ENCODE assay signal across 8 cellular contexts in genomic region chr20:34301587-34302311, GRCh38. TPM values are rescaled to one million over a fixed set of nuclear protein-coding genes. Genes with fewer than 3 reads are reported as not detected.
A peak's percentile ranks its signal among the peaks of the same experiment; 100 is the strongest.
DNase-seq lines count a peak whose midpoint lies in the region; ATAC-seq and TF ChIP-seq lines count a peak whose summit lies in the region.

No MANE protein-coding gene starts in this region.

- H3K27ac Mint-ChIP-seq in activated T-helper 1 cell treated with anti-CD3 and anti-CD28 coated beads, Interleukin-12 subunit alpha, Interleukin-12 subunit beta, Interleukin-2, Interleukin-4 antibody, amounts not matched to agents 30 ng/mL and 10 ng/mL and 1 ng/mL, durations not matched to agents 14 hours and 24 hours and 36 hours: peak overlapping the region; percentile 83
- peak overlapping the region; percentile 10 to 78 (median 62) for H3K27ac Mint-ChIP-seq in immature natural killer cell

- peak overlapping the region in 2 of 3 donors; percentile 86 to 98 for H3K27ac ChIP-seq in thyroid gland

- H3K4me1 ChIP-seq in thyroid gland: peaks cover 23 to 30% of the 10 kb centered on the region in 2 donors

- WGBS in thyroid gland, 2 donors: 88 to 92% methylated on average over 17 of the region's 17 CpGs

- intact Hi-C loops in activated T-helper 1 cell treated with anti-CD3 and anti-CD28 coated beads, Interleukin-12 subunit alpha, Interleukin-12 subunit beta, Interleukin-2, Interleukin-4 antibody, amounts not matched to agents 30 ng/mL and 10 ng/mL and 1 ng/mL, durations not matched to agents 14 hours and 24 hours and 36 hours (cut with micrococcal nuclease): loop anchor here (2.0 to 10.0 kb wide), 3 partner anchors 489 to 1653 kb away; partner anchors contain the start of genes CHMP4B, EDEM2 and SCAND1
- intact Hi-C loops in thyroid gland (cut with DNase I): no loop called here

- peak overlapping the region in 1 of 3 donors; percentile 76 for H3K4me3 ChIP-seq in thyroid gland (replicated peaks in 1 of 3)

- H3K27me3 ChIP-seq in thyroid gland: no peaks in the 10 kb centered on the region

- H3K36me3 Mint-ChIP-seq in activated T-helper 1 cell treated with anti-CD3 and anti-CD28 coated beads, Interleukin-12 subunit alpha, Interleukin-12 subunit beta, Interleukin-2, Interleukin-4 antibody, amounts not matched to agents 30 ng/mL and 10 ng/mL and 1 ng/mL, durations not matched to agents 14 hours and 24 hours and 36 hours (ENCODE audit: low read depth): peaks cover 3% of the 10 kb centered on the region
- no peaks in the 10 kb centered on the region for H3K36me3 Mint-ChIP-seq in immature natural killer cell

- TF ChIP-seq CTCF in thyroid gland (IDR thresholded peaks at IDR 0.05): no peak

- no peak for ATAC-seq in GM19452 (IDR thresholded peaks at IDR 0.05; ENCODE audit: unreplicated experiment)

- H3K4me3 Mint-ChIP-seq in activated T-helper 1 cell treated with anti-CD3 and anti-CD28 coated beads, Interleukin-12 subunit alpha, Interleukin-12 subunit beta, Interleukin-2, Interleukin-4 antibody, amounts not matched to agents 30 ng/mL and 10 ng/mL and 1 ng/mL, durations not matched to agents 14 hours and 24 hours and 36 hours: no peak overlapping the region
- H3K4me3 Mint-ChIP-seq in immature natural killer cell: peak overlapping the region; percentile 76 to 80 (median 79)

- H3K36me3 ChIP-seq in thyroid gland: no peaks in the 10 kb centered on the region

- DNase-seq in activated CD8-positive, alpha-beta memory T cell treated with anti-CD3 and anti-CD28 coated beads, Interleukin-2, amount 50 U/mL, for 48 hours: peak; percentile 57
- no peak for DNase-seq in activated CD8-positive, alpha-beta memory T cell treated with anti-CD3 and anti-CD28 coated beads, Interleukin-2, amount 50 U/mL, for 4 hours
- DNase-seq in activated T-helper 1 cell treated with anti-CD3 and anti-CD28 coated beads, Interleukin-12 subunit alpha, Interleukin-12 subunit beta, Interleukin-2, Interleukin-4 antibody, amounts not matched to agents 30 ng/mL and 10 ng/mL and 1 ng/mL, durations not matched to agents 14 hours and 24 hours and 36 hours (ENCODE audit: low spot score): no peak
- DNase-seq in immature natural killer cell (no peak), thyroid gland (no peak), iPS-NIHi7 (ENCODE audit: extremely low spot score) (no peak)
- DNase-seq in stimulated activated CD4-positive, alpha-beta T cell treated with anti-CD3 and anti-CD28 coated beads, Interleukin-4, amount 100 ng/mL, for 4 hours: no peak

- H3K4me1 Mint-ChIP-seq in activated T-helper 1 cell treated with anti-CD3 and anti-CD28 coated beads, Interleukin-12 subunit alpha, Interleukin-12 subunit beta, Interleukin-2, Interleukin-4 antibody, amounts not matched to agents 30 ng/mL and 10 ng/mL and 1 ng/mL, durations not matched to agents 14 hours and 24 hours and 36 hours (ENCODE audit: low read depth): peaks cover 19% of the 10 kb centered on the region
- H3K4me1 Mint-ChIP-seq in immature natural killer cell: peaks cover 15 to 17% of the 10 kb centered on the region in 2 donors

- H3K9me3 Mint-ChIP-seq in activated T-helper 1 cell treated with anti-CD3 and anti-CD28 coated beads, Interleukin-12 subunit alpha, Interleukin-12 subunit beta, Interleukin-2, Interleukin-4 antibody, amounts not matched to agents 30 ng/mL and 10 ng/mL and 1 ng/mL, durations not matched to agents 14 hours and 24 hours and 36 hours: no peaks in the 10 kb centered on the region
- H3K9me3 Mint-ChIP-seq in immature natural killer cell: no peaks in the 10 kb centered on the region

- H3K27me3 Mint-ChIP-seq in activated T-helper 1 cell treated with anti-CD3 and anti-CD28 coated beads, Interleukin-12 subunit alpha, Interleukin-12 subunit beta, Interleukin-2, Interleukin-4 antibody, amounts not matched to agents 30 ng/mL and 10 ng/mL and 1 ng/mL, durations not matched to agents 14 hours and 24 hours and 36 hours (ENCODE audit: insufficient read depth): no peaks in the 10 kb centered on the region
- peaks cover 0 to 4% (median 0%) of the 10 kb centered on the region in 3 donors for H3K27me3 Mint-ChIP-seq in immature natural killer cell (ENCODE audit: low read depth in 3 of 3)

- H3K9me3 ChIP-seq in thyroid gland: no peaks in the 10 kb centered on the region

- TF ChIP-seq POLR2A in thyroid gland (IDR thresholded peaks at IDR 0.05): no peak

RNA-seq across cellular contexts. Expression of gene AHCY, which starts 1.4 kb away (rescaled TPM):
- total RNA-seq in activated T-helper 1 cell treated with anti-CD3 and anti-CD28 coated beads, Interleukin-12 subunit alpha, Interleukin-12 subunit beta, Interleukin-2, Interleukin-4 antibody, amounts not matched to agents 30 ng/mL and 10 ng/mL and 1 ng/mL, durations not matched to agents 14 hours and 24 hours and 36 hours: 130 and 132 TPM in 2 replicates
- polyA plus RNA-seq in immature natural killer cell: 10 to 100 TPM; 18.4 to 19.3 (median 18.5) TPM
- total RNA-seq in thyroid gland: 100 to 1,000 TPM; 109 to 138 (median 124) TPM
